In the genomic region with DNA sequence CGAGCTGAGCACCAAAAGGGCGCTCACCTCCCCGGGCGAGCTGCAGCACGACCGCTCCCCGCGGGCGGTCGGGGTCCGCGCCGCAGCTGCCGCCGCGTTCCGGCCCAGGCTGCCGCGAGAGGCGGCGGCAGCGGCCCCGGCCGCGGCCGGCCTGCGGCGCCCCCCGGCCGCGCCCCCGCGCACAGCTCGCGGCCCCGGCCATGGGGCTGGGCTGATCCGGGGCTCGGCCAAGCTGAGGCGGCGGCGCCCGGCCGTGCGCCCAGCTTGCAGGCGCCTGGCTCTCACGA, we compare ENCODE assay signal across 8 cellular contexts. TPM values are rescaled to one million over a fixed set of nuclear protein-coding genes. Genes with fewer than 3 reads are reported as not detected.
DNase-seq lines count a peak whose midpoint lies in the region; ATAC-seq and TF ChIP-seq lines count a peak whose summit lies in the region.

No MANE protein-coding gene starts in this region.

- H3K27me3 ChIP-seq in dorsolateral prefrontal cortex: no peaks in the 10 kb centered on the region
- H3K27me3 ChIP-seq in naive thymus-derived CD4-positive, alpha-beta T cell (ENCODE audit: control insufficient read depth in 2 of 2, insufficient read depth in 2 of 2, low read length in 2 of 2): no peaks in the 10 kb centered on the region

- H3K9me3 Mint-ChIP-seq in Calu3 (ENCODE audit: low read depth, unreplicated experiment): no peaks in the 10 kb centered on the region
- no peaks in the 10 kb centered on the region for H3K9me3 Mint-ChIP-seq in naive thymus-derived CD4-positive, alpha-beta T cell

- H3K9me3 ChIP-seq in naive thymus-derived CD4-positive, alpha-beta T cell (ENCODE audit: control insufficient read depth in 2 of 3, low read length in 3 of 3): no peaks in the 10 kb centered on the region

- no peaks in the 10 kb centered on the region for H3K4me1 Mint-ChIP-seq in Calu3 (ENCODE audit: low read depth, unreplicated experiment)
- H3K4me1 Mint-ChIP-seq in naive thymus-derived CD4-positive, alpha-beta T cell: peaks cover 22 to 38% (median 34%) of the 10 kb centered on the region in 7 donors

- H3K36me3 ChIP-seq in naive thymus-derived CD4-positive, alpha-beta T cell (ENCODE audit: control insufficient read depth in 2 of 3, insufficient read depth in 3 of 3, low read length in 3 of 3): no peaks in the 10 kb centered on the region

- H3K36me3 Mint-ChIP-seq in Calu3 (ENCODE audit: insufficient read depth, unreplicated experiment): peaks cover 8% of the 10 kb centered on the region
- no peaks in the 10 kb centered on the region for H3K36me3 Mint-ChIP-seq in naive thymus-derived CD4-positive, alpha-beta T cell

- TF ChIP-seq CTCF in Calu3 (IDR thresholded peaks at IDR 0.05; ENCODE audit: unreplicated experiment) (no peak), LNCAP (IDR thresholded peaks at IDR 0.05) (peak; percentile 40; the same call in 1 of the 2 replicates), dorsolateral prefrontal cortex (IDR thresholded peaks at IDR 0.05 in 54 of 56, conservative IDR thresholded peaks at IDR 0.05 in 2 of 56; ENCODE audit: low read depth in 1 of 56, partially characterized antibody in 56 of 56) (no peak)

- H3K27ac Mint-ChIP-seq in Calu3 (ENCODE audit: unreplicated experiment): peak overlapping the region; percentile 68
- peak overlapping the region in 8 of 9 donors; percentile 84 to 96 (median 91) for H3K27ac Mint-ChIP-seq in naive thymus-derived CD4-positive, alpha-beta T cell

- POLR2A ChIA-PET in naive thymus-derived CD4-positive, alpha-beta T cell (lab: Charles Lee): interaction anchor here (0.6 to 4.6 kb wide), 8 partner anchors 8 to 447 kb away, joined by 3 to 53 read pairs (median 10); a partner anchor contains a TSS

- intact Hi-C loops in Calu3 (cut with micrococcal nuclease; ENCODE audit: unreplicated experiment): loop anchor here (2.0 kb wide), 2 partner anchors 25 to 83 kb away; no protein-coding TSS in a partner anchor
- intact Hi-C loops in dorsolateral prefrontal cortex (cut with DNase I): loop anchor here (5.0 kb wide), 2 partner anchors 43 to 48 kb away; no protein-coding TSS in a partner anchor
- intact Hi-C loops in naive thymus-derived CD4-positive, alpha-beta T cell (cut with micrococcal nuclease): loop anchor here (2.0 to 5.0 kb wide), 7 partner anchors 147 to 773 kb away; a partner anchor contains a TSS

- peak; percentile 40 for ATAC-seq in GM21723 (IDR thresholded peaks at IDR 0.05; ENCODE audit: unreplicated experiment)
- peak; percentile 28 for ATAC-seq in naive thymus-derived CD4-positive, alpha-beta T cell

- H3K4me3 Mint-ChIP-seq in Calu3 (ENCODE audit: low read depth, unreplicated experiment): peak overlapping the region; percentile 78
- H3K4me3 Mint-ChIP-seq in naive thymus-derived CD4-positive, alpha-beta T cell: peak overlapping the region in 9 of 10 donors; percentile 93 to 99 (median 96)

- DNase-seq in Calu3 (no peak), dorsolateral prefrontal cortex (no peak), NCI-H2107 (lab: John Stamatoyannopoulos, UW) (no peak), ureter (ENCODE audit: low spot score) (no peak)
- DNase-seq in naive thymus-derived CD4-positive, alpha-beta T cell: no peak
- DNase-seq in stimulated activated CD4-positive, alpha-beta T cell treated with anti-CD3 and anti-CD28 coated beads, Interleukin-2, amount 100 ng/mL, for 24 hours: no peak

- H3K4me3 ChIP-seq in dorsolateral prefrontal cortex: peak overlapping the region; percentile 39 to 86 (median 71)
- peak overlapping the region; percentile 63 for H3K4me3 ChIP-seq in naive thymus-derived CD4-positive, alpha-beta T cell (ENCODE audit: low read length)

- peaks cover 21 to 31% of the 10 kb centered on the region in 2 donors for H3K4me1 ChIP-seq in naive thymus-derived CD4-positive, alpha-beta T cell (ENCODE audit: control insufficient read depth in 2 of 2, insufficient read depth in 2 of 2, low read length in 2 of 2)

- CTCF ChIA-PET in Calu3 (lab: Charles Lee): interaction anchor here (0.6 to 2.4 kb wide), 6 partner anchors 9 to 84 kb away, joined by 3 to 11 read pairs (median 5); no protein-coding TSS in a partner anchor
- CTCF ChIA-PET in naive thymus-derived CD4-positive, alpha-beta T cell (lab: Charles Lee): interaction anchor here (0.6 to 6.2 kb wide), 18 partner anchors 9 to 778 kb away, joined by 3 to 99 read pairs (median 4); a partner anchor contains a TSS

- no peaks in the 10 kb centered on the region for H3K27me3 Mint-ChIP-seq in Calu3 (ENCODE audit: unreplicated experiment)
- peaks cover 0 to 4% (median 0%) of the 10 kb centered on the region in 5 donors for H3K27me3 Mint-ChIP-seq in naive thymus-derived CD4-positive, alpha-beta T cell

- H3K27ac ChIP-seq in dorsolateral prefrontal cortex: peak overlapping the region in 42 of 59 donors; percentile 13 to 90 (median 68)
- peak overlapping the region; percentile 62 for H3K27ac ChIP-seq in naive thymus-derived CD4-positive, alpha-beta T cell (ENCODE audit: low read depth, low read length)

- BruUV-seq in Calu3 (replicated peaks; lab: Mats Ljungman, UMichigan): no TSS peak

RNA-seq across cellular contexts. Expression of a gene that starts 0.2 kb away (rescaled TPM):
- 7.9 and 13.6 TPM in 2 replicates for total RNA-seq in Calu3 (2022)
- 10 to 100 TPM; 15.5 to 50.7 (median 31.6) TPM for total RNA-seq in dorsolateral prefrontal cortex
- total RNA-seq in naive thymus-derived CD4-positive, alpha-beta T cell: 10 to 100 TPM in 3 of 5 experiments, 1 to 10 TPM in 2; 7.8 to 15.9 (median 10.9) TPM
- polyA plus RNA-seq in naive thymus-derived CD4-positive, alpha-beta T cell: under 1 TPM; 0.72 to 0.76 TPM
- 24.1 TPM for total RNA-seq in ureter
